Comparison of ENCODE assay signal across 8 cellular contexts in the genomic region with DNA sequence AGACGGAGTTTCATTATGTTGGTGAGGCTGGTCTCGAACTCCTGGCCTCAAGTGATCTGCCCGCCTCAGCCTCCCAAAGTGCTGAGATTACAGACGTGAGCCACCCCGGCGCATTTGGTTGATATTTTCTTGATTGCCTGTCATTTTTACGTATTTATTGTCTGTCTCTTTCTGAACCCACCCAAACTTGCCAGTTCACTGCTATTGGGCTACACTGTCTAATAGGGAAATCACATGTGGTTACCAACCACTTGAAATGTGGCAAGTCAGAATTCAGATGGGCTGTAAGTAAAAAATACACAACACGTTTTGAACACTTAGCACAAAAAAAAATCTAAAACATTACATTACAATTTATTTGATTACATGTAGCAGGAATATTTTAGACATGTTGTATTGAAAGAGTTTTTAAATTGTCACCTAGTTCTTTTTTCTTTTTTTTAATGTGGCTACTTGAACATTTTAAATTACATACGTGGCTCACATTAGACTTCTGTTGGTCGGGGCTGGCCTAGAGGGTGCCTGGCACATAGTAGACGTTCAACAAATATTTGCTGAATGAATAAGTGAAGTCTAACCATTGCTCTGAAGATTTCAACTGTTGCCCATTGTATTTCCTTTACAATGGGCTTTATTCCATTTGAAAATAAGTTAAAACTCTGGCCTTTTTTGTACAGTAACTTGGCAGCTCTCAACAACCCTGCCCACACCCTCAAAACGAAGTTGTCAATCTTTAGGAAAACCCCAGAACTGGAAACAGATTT. TPM values are rescaled to one million over a fixed set of nuclear protein-coding genes. Genes with fewer than 3 reads are reported as not detected.
DNase-seq lines count a peak whose midpoint lies in the region; ATAC-seq and TF ChIP-seq lines count a peak whose summit lies in the region.

No MANE protein-coding gene starts in this region.

- TF ChIP-seq CTCF in left ventricle myocardium inferior (IDR thresholded peaks at IDR 0.05; ENCODE audit: borderline replicate concordance) (no peak), MCF 10A (IDR thresholded peaks at IDR 0.05; ENCODE audit: unreplicated experiment) (no peak), uterus (IDR thresholded peaks at IDR 0.05) (no peak)

- BruUV-seq in MCF 10A (replicated peaks; lab: Mats Ljungman, UMichigan), result TSS peak; percentile 39

- no peak overlapping the region for H2AK5ac ChIP-seq in mesendoderm (ENCODE audit: low read length)

- H3K18ac ChIP-seq in mesendoderm (ENCODE audit: low read length), result peak overlapping the region; percentile 89

- H3K79me1 ChIP-seq in mesendoderm (ENCODE audit: low read length), result peaks cover 5% of the 10 kb centered on the region

- H3K4me1 Mint-ChIP-seq in MCF 10A (ENCODE audit: insufficient read depth, unreplicated experiment), result peaks cover 27% of the 10 kb centered on the region

- no peak for TF ChIP-seq POLR2A in uterus (IDR thresholded peaks at IDR 0.05)

- WGBS in mesendoderm (ENCODE audit: extremely low coverage, insufficient coverage, low lambda C conversion rate), result no CpG with 5 or more reads among the region's 12 CpGs

- CTCF ChIA-PET in MCF 10A (lab: Yijun Ruan, JAX), result interaction anchor here (1.1 to 1.3 kb wide), 2 partner anchors 184 to 317 kb away, joined by 4 to 7 read pairs; a partner anchor contains a TSS

- H3K4me3 ChIP-seq in left ventricle myocardium inferior, result peak overlapping the region; percentile 88
- H3K4me3 ChIP-seq in mesendoderm (ENCODE audit: low read length), result no peak overlapping the region
- H3K4me3 ChIP-seq in uterus, result no peak overlapping the region

- H4K8ac ChIP-seq in mesendoderm (ENCODE audit: low read depth, low read length), result no peak overlapping the region

- H3K23ac ChIP-seq in mesendoderm (ENCODE audit: low read length), result no peak overlapping the region

- intact Hi-C loops in left ventricle myocardium inferior (cut with micrococcal nuclease) (no loop called here), left cardiac atrium (cut with DNase I) (no loop called here), MCF 10A (cut with micrococcal nuclease) (no loop called here), uterus (cut with DNase I; ENCODE audit: low total_unique reads) (no loop called here)

- H3K4me2 ChIP-seq in mesendoderm (ENCODE audit: low read length), result peak overlapping the region; percentile 49

- H3K36me3 ChIP-seq in left ventricle myocardium inferior, result no peaks in the 10 kb centered on the region
- no peaks in the 10 kb centered on the region for H3K36me3 ChIP-seq in mesendoderm (ENCODE audit: control insufficient read depth, insufficient read depth, low read length)
- no peaks in the 10 kb centered on the region for H3K36me3 ChIP-seq in uterus

- H3K4ac ChIP-seq in mesendoderm (ENCODE audit: low read depth, low read length), result no peak overlapping the region

- peaks cover 83% of the 10 kb centered on the region for H3K4me1 ChIP-seq in left ventricle myocardium inferior
- H3K4me1 ChIP-seq in mesendoderm (ENCODE audit: control insufficient read depth, low read depth, low read length), result peaks cover 4% of the 10 kb centered on the region
- no peaks in the 10 kb centered on the region for H3K4me1 ChIP-seq in uterus

- ATAC-seq in left cardiac atrium (no peak), GM21360 (IDR thresholded peaks at IDR 0.05; ENCODE audit: unreplicated experiment) (no peak)

- no peaks in the 10 kb centered on the region for H3K9me3 Mint-ChIP-seq in MCF 10A (ENCODE audit: unreplicated experiment)

- peak overlapping the region; percentile 89 for H3K4me3 Mint-ChIP-seq in MCF 10A (ENCODE audit: unreplicated experiment)

- H2BK120ac ChIP-seq in mesendoderm (ENCODE audit: low read depth, low read length), result no peak overlapping the region

- peak overlapping the region; percentile 93 for H3K27ac Mint-ChIP-seq in MCF 10A (ENCODE audit: low read depth, unreplicated experiment)

- peak overlapping the region; percentile 85 for H3K56ac ChIP-seq in mesendoderm (ENCODE audit: low read length)

- peak overlapping the region; percentile 72 for H2BK5ac ChIP-seq in mesendoderm (ENCODE audit: low read length)

- H3K36me3 Mint-ChIP-seq in MCF 10A (ENCODE audit: insufficient read depth, unreplicated experiment), result peaks cover 18% of the 10 kb centered on the region

- peak overlapping the region; percentile 97 for H3K9ac ChIP-seq in mesendoderm (ENCODE audit: low read length)

- DNase-seq in left ventricle myocardium inferior (no peak), left cardiac atrium (no peak), MCF 10A (ENCODE audit: unreplicated experiment) (no peak), mesendoderm (no peak), uterus (no peak), D341Med (ENCODE audit: low spot score) (no peak), T1000 (lab: John Stamatoyannopoulos, UW) (no peak)

- H3K27me3 ChIP-seq in left ventricle myocardium inferior (ENCODE audit: low read depth), result no peaks in the 10 kb centered on the region
- H3K27me3 ChIP-seq in mesendoderm (ENCODE audit: insufficient read depth, low read length, poor library complexity), result no peaks in the 10 kb centered on the region
- no peaks in the 10 kb centered on the region for H3K27me3 ChIP-seq in uterus

- peak overlapping the region; percentile 100 for H3K27ac ChIP-seq in left ventricle myocardium inferior (replicated peaks)
- peak overlapping the region; percentile 94 for H3K27ac ChIP-seq in mesendoderm (ENCODE audit: low read depth, low read length)
- H3K27ac ChIP-seq in uterus, result peak overlapping the region; percentile 98 to 99

- no peaks in the 10 kb centered on the region for H3K9me3 ChIP-seq in left ventricle myocardium inferior (replicated peaks)
- H3K9me3 ChIP-seq in uterus, result no peaks in the 10 kb centered on the region

- H4K5ac ChIP-seq in mesendoderm (ENCODE audit: low read length), result no peak overlapping the region

- H3K27me3 Mint-ChIP-seq in MCF 10A (ENCODE audit: insufficient read depth, unreplicated experiment), result no peaks in the 10 kb centered on the region

- POLR2A ChIA-PET in MCF 10A (lab: Yijun Ruan, JAX), result interaction anchor here (0.7 to 6.6 kb wide), 4 partner anchors 22 to 77 kb away, joined by 3 to 49 read pairs (median 14); a partner anchor contains a TSS

- H2BK15ac ChIP-seq in mesendoderm (replicated peaks; ENCODE audit: low read depth), result peak overlapping the region; percentile 86

- peaks cover 15% of the 10 kb centered on the region for H3K79me2 ChIP-seq in mesendoderm (ENCODE audit: control insufficient read depth, insufficient read depth, low read length)

RNA-seq across cellular contexts. Expression of a gene that starts 1.9 kb away (rescaled TPM):
- total RNA-seq in left ventricle myocardium inferior, result 100 TPM
- 10 to 100 TPM; 77.6 to 83.4 TPM for total RNA-seq in left cardiac atrium
- 55.9 and 99.8 TPM in 2 replicates for total RNA-seq in MCF 10A (2022)
- 43.8 TPM for polyA plus RNA-seq in mesendoderm (2013, experiment 1 of 2)
- 44.7 TPM for polyA plus RNA-seq in mesendoderm (2013, experiment 2 of 2)
- 10 to 100 TPM; 22.4 to 59.2 (median 45.0) TPM for total RNA-seq in uterus

RNA-seq across cellular contexts. Expression of a gene that starts 42.6 kb away (rescaled TPM):
- total RNA-seq in left ventricle myocardium inferior (4.4 TPM), left cardiac atrium (1 to 10 TPM; 4.9 to 7.7 TPM), MCF 10A (2022) (10.1 and 13.9 TPM in 2 replicates), uterus (10 to 100 TPM in 3 of 4 donors, 1 to 10 TPM in 1; 4.6 to 24.7 (median 14.0) TPM)
- 40.7 TPM for polyA plus RNA-seq in mesendoderm (2013, experiment 1 of 2)
- 42.2 TPM for polyA plus RNA-seq in mesendoderm (2013, experiment 2 of 2)

RNA-seq across cellular contexts. Expression of a gene that starts 44.7 kb away (rescaled TPM):
- 12.1 TPM for total RNA-seq in left ventricle myocardium inferior
- 10 to 100 TPM in 1 of 2 donors, 1 to 10 TPM in 1; 9.3 to 17.2 TPM for total RNA-seq in left cardiac atrium
- total RNA-seq in MCF 10A (2022), result 10.9 and 17.3 TPM in 2 replicates
- polyA plus RNA-seq in mesendoderm (2013, experiment 1 of 2), result 34.4 TPM
- polyA plus RNA-seq in mesendoderm (2013, experiment 2 of 2), result 37.2 TPM
- total RNA-seq in uterus, result 10 to 100 TPM; 27.6 to 59.9 (median 39.4) TPM
